ENCODE assay signal across 8 cellular contexts in the genomic region with DNA sequence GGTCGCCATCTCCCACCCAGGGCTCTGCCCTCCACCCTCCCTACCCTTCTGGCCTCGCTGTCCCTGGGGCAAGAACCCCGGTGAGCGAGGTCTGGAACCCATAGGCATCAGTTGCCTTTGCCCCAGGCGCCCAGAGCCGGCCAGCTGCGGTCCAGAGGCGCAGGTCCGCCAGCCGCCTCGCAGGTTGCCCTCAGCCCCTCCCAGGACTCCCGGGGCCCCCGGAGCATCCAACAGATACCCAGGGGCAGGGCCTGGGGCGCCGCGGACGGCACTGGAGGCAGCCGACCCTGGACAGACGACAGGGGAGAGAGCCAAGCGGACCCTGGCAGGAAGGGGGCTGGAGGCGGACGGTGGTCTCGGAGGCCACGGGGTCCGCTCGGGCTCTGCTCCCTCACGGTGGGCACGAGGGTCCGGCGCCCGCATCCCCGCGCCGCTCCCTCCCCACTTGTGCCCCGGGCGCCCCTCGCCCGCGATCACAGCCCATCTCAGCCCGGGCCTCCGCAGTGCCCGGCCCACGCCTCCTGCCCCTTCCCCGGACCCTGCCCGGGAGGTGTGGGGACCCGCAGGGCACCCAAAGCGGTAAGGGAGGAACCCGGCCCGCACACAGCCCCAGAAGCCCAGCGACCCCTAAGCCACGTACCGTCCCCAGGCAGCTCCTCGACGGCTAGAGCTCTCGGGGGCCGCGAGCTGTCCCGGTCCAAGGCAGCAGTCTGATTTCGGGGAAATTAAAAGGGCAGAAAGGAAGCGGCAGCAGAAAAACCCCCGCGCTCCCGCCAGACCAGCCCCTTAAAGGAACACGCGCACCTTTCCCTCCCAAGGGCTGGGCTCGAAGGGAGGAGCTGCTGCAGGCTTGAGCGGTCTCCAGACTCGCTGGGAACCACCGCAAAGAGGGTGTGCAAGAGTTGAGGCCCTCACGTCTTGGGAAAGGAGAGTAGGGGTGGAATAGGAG. TPM values are rescaled to one million over a fixed set of nuclear protein-coding genes. Genes with fewer than 3 reads are reported as not detected.
DNase-seq lines count a peak whose midpoint lies in the region; ATAC-seq and TF ChIP-seq lines count a peak whose summit lies in the region.

A gene with protein sequence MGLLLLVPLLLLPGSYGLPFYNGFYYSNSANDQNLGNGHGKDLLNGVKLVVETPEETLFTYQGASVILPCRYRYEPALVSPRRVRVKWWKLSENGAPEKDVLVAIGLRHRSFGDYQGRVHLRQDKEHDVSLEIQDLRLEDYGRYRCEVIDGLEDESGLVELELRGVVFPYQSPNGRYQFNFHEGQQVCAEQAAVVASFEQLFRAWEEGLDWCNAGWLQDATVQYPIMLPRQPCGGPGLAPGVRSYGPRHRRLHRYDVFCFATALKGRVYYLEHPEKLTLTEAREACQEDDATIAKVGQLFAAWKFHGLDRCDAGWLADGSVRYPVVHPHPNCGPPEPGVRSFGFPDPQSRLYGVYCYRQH (minus strand): TSS at position 726 of the 949 bp plus-strand sequence. CDS start 8,246 bp downstream, outside the sequence.

- ATAC-seq in GM21381 (IDR thresholded peaks at IDR 0.05; ENCODE audit: unreplicated experiment) (peak; percentile 47), left cardiac atrium (peak; percentile 18 to 33), sciatic nerve (no peak), GM19324 (IDR thresholded peaks at IDR 0.05; ENCODE audit: low FRiP score, unreplicated experiment) (no peak)

- no peaks in the 10 kb centered on the region for H3K4me1 ChIP-seq in PC-9 (replicated peaks; ENCODE audit: insufficient read depth)

- H3K79me2 ChIP-seq in PC-9 (ENCODE audit: low read depth) = no peaks in the 10 kb centered on the region

- H2AFZ ChIP-seq in PC-9 = peak within 1 kb of the TSS; percentile 57; the same call in 1 of the 2 replicates

- POLR2A ChIA-PET in AG04449 (lab: Yijun Ruan, JAX) = interaction anchor here (0.7 kb wide), 1 partner anchor 25 kb away, joined by 4 read pairs; no protein-coding TSS in a partner anchor
- POLR2A ChIA-PET in PC-9 (lab: Charles Lee; ENCODE audit: unreplicated experiment) = interaction anchor here (0.6 kb wide), 1 partner anchor 440 kb away, joined by 7 read pairs; the partner anchor contains the start of gene POLG

- H3K9me2 ChIP-seq in PC-9 (ENCODE audit: insufficient read depth) = no peaks in the 10 kb centered on the region

- H3K4me3 ChIP-seq in AG04449 (ENCODE audit: low read depth, low read length) = peak within 1 kb of the TSS; percentile 65
- peak within 1 kb of the TSS; percentile 34; the same call in 1 of the 2 replicates for H3K4me3 ChIP-seq in PC-9

- no TSS peak for BruUV-seq in PC-9 (replicated peaks; lab: Mats Ljungman, UMichigan)

- DNase-seq in AG04449 (ENCODE audit: low read depth, low spot score) = no peak
- peak in 1 of 2 experiments; percentile 29 for DNase-seq in PC-9
- DNase-seq in activated T-helper 9 cell treated with anti-CD3 and anti-CD28 coated beads, Interleukin-2, amount 50 U/mL, for 16 hours (ENCODE audit: low read depth) = peak; percentile 49
- peak; percentile 56 for DNase-seq in left cardiac atrium
- no peak for DNase-seq in sciatic nerve (ENCODE audit: low spot score)
- DNase-seq in amygdala (lab: John Stamatoyannopoulos, UW) = no peak

- CTCF ChIA-PET in AG04449 (lab: Yijun Ruan, JAX) (interaction anchor here (0.6 to 2.3 kb wide), 8 partner anchors 13 to 237 kb away, joined by 3 to 14 read pairs (median 3); no protein-coding TSS in a partner anchor), PC-9 (lab: Charles Lee) (interaction anchor here (0.6 to 2.0 kb wide), 4 partner anchors 10 to 260 kb away, joined by 3 to 7 read pairs (median 4); no protein-coding TSS in a partner anchor)

- H3K9me3 ChIP-seq in PC-9 (ENCODE audit: insufficient read depth, low read depth) = no peaks in the 10 kb centered on the region

- no peaks in the 10 kb centered on the region for H3F3A ChIP-seq in PC-9 (ENCODE audit: insufficient read depth, low read depth)

- intact Hi-C loops in PC-9 (cut with micrococcal nuclease; ENCODE audit: unreplicated experiment) = loop anchor here (2.0 to 10.0 kb wide), 3 partner anchors 122 to 440 kb away; partner anchors contain the start of gene POLG
- intact Hi-C loops in left cardiac atrium (cut with DNase I) = loop anchor here (5.0 to 10.0 kb wide), 2 partner anchors 270 to 297 kb away; partner anchors contain the start of gene AEN (in 1 of the 2)
- intact Hi-C loops in sciatic nerve (cut with DNase I) = no loop called here

- no peak within 1 kb of the TSS for H3K27ac ChIP-seq in PC-9

- no peak for TF ChIP-seq CTCF in AG04449 (IDR thresholded peaks at IDR 0.05; ENCODE audit: insufficient read depth, low read length, missing control alignments)
- no peak for TF ChIP-seq CTCF in PC-9 (conservative IDR thresholded peaks at IDR 0.05)

- peaks cover 19% of the 10 kb centered on the region; the same call in 1 of the 2 replicates for H3K27me3 ChIP-seq in PC-9 (ENCODE audit: insufficient read depth, low read depth)

- no peaks in the 10 kb centered on the region for H4K20me1 ChIP-seq in PC-9 (ENCODE audit: insufficient read depth)

- H3K36me3 ChIP-seq in PC-9 (ENCODE audit: low read depth) = no peaks in the 10 kb centered on the region

- H3K4me2 ChIP-seq in PC-9 = peak within 1 kb of the TSS; percentile 68

RNA-seq across cellular contexts. Expression of the gene that starts here (rescaled TPM):
- total RNA-seq in PC-9 (2021) (2.4 and 3.8 TPM in 2 replicates), left cardiac atrium (1 to 10 TPM; 3.3 to 7.2 TPM), sciatic nerve (15.9 TPM)

Comparison
In these comparisons a context has a peak if more than half of its experiments do, and no peak if none do; other contexts are left out.
1. DNase-seq: peak in activated T-helper 9 cell treated with anti-CD3 and anti-CD28 coated beads, Interleukin-2, amount 50 U/mL, for 16 hours (single experiment) and left cardiac atrium (single experiment); none in AG04449 (single experiment), sciatic nerve (single experiment) and amygdala (0 of 56).
2. ATAC-seq: peak in GM21381 (single experiment) and left cardiac atrium (2 of 2); none in sciatic nerve (single experiment) and GM19324 (single experiment).